ENCODE assay signal across 1 cellular context in the genomic region with DNA sequence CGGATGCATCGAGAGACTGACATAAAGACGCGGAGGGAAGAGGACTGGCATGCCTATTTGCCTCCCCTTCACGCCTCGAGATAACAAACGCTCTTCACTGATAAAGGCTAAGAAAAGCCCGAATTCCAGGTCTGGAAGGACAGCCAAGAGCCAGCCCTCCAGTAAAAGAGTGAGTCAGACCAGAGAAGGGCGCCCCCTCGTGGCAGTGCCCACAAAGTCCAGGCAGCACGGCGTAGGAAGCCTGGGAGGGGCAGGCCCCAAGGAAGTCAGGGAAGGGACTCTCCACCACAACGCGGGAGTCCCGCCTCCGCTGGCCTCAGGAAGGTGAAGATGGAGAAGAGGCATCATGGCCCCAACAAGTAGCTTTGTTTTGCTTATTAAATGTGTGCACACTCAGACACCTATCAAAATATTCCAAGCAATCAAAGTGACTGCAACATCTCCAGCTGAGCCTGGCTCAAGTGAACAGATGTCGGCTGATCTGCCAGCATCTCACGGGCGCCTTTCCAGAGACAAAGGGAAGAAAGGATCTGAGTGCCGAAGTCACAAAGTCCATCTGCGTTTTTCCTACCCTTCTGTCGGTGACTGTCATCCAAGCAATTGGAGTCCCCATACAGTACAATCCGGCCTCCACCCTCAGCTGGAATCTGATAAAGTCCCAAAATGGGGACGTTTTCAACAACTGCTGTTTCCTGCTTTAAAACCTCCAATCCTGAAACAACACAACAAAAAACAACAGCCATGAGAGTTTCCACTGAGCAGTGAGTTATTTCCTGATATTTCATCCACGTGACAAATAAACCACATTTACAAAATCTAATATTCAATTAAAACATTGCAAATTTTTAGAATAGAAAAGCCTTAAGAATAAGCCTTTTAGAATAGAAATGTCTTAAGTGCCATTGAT.
TF ChIP-seq lines count a peak whose summit lies in the region.

No MANE protein-coding gene starts in this region.

TF ChIP-seq in K562, 482 proteins besides CTCF, POLR2A, EP300 and RAD21 (continued from another document):
- TF ChIP-seq, protein P1, sequence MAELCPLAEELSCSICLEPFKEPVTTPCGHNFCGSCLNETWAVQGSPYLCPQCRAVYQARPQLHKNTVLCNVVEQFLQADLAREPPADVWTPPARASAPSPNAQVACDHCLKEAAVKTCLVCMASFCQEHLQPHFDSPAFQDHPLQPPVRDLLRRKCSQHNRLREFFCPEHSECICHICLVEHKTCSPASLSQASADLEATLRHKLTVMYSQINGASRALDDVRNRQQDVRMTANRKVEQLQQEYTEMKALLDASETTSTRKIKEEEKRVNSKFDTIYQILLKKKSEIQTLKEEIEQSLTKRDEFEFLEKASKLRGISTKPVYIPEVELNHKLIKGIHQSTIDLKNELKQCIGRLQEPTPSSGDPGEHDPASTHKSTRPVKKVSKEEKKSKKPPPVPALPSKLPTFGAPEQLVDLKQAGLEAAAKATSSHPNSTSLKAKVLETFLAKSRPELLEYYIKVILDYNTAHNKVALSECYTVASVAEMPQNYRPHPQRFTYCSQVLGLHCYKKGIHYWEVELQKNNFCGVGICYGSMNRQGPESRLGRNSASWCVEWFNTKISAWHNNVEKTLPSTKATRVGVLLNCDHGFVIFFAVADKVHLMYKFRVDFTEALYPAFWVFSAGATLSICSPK (IDR thresholded peaks at IDR 0.05; ENCODE audit: borderline replicate concordance): no peak
- TF ChIP-seq OTX1 (CRISPR knock-in tag; IDR thresholded peaks at IDR 0.05) (no peak), SMARCA5 (IDR thresholded peaks at IDR 0.05) (no peak), ZNF77 (CRISPR knock-in tag; IDR thresholded peaks at IDR 0.05) (no peak), CBX2 (IDR thresholded peaks at IDR 0.05; ENCODE audit: insufficient read depth, low read length, poor library complexity, severe bottlenecking) (no peak), HMGN3 (IDR thresholded peaks at IDR 0.05; ENCODE audit: borderline replicate concordance, extremely low read depth, insufficient read length, low read depth, low read length) (no peak), STAG1 (CRISPR knock-in tag; IDR thresholded peaks at IDR 0.05; ENCODE audit: borderline replicate concordance) (peak; percentile 43; the same call in 1 of the 2 replicates)
- TF ChIP-seq, protein P2, sequence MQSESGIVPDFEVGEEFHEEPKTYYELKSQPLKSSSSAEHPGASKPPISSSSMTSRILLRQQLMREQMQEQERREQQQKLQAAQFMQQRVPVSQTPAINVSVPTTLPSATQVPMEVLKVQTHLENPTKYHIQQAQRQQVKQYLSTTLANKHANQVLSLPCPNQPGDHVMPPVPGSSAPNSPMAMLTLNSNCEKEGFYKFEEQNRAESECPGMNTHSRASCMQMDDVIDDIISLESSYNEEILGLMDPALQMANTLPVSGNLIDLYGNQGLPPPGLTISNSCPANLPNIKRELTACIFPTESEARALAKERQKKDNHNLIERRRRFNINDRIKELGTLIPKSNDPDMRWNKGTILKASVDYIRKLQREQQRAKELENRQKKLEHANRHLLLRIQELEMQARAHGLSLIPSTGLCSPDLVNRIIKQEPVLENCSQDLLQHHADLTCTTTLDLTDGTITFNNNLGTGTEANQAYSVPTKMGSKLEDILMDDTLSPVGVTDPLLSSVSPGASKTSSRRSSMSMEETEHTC (IDR thresholded peaks at IDR 0.05): no peak
- TF ChIP-seq, protein P3, sequence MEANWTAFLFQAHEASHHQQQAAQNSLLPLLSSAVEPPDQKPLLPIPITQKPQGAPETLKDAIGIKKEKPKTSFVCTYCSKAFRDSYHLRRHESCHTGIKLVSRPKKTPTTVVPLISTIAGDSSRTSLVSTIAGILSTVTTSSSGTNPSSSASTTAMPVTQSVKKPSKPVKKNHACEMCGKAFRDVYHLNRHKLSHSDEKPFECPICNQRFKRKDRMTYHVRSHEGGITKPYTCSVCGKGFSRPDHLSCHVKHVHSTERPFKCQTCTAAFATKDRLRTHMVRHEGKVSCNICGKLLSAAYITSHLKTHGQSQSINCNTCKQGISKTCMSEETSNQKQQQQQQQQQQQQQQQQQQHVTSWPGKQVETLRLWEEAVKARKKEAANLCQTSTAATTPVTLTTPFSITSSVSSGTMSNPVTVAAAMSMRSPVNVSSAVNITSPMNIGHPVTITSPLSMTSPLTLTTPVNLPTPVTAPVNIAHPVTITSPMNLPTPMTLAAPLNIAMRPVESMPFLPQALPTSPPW (CRISPR knock-in tag; IDR thresholded peaks at IDR 0.05): peak; percentile 64
- TF ChIP-seq, protein P4, sequence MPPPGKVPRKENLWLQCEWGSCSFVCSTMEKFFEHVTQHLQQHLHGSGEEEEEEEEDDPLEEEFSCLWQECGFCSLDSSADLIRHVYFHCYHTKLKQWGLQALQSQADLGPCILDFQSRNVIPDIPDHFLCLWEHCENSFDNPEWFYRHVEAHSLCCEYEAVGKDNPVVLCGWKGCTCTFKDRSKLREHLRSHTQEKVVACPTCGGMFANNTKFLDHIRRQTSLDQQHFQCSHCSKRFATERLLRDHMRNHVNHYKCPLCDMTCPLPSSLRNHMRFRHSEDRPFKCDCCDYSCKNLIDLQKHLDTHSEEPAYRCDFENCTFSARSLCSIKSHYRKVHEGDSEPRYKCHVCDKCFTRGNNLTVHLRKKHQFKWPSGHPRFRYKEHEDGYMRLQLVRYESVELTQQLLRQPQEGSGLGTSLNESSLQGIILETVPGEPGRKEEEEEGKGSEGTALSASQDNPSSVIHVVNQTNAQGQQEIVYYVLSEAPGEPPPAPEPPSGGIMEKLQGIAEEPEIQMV (tag; conservative IDR thresholded peaks at IDR 0.05; ENCODE audit: low read depth): no peak
